Comparison of ENCODE assay signal across 20 cellular contexts in the genomic region with DNA sequence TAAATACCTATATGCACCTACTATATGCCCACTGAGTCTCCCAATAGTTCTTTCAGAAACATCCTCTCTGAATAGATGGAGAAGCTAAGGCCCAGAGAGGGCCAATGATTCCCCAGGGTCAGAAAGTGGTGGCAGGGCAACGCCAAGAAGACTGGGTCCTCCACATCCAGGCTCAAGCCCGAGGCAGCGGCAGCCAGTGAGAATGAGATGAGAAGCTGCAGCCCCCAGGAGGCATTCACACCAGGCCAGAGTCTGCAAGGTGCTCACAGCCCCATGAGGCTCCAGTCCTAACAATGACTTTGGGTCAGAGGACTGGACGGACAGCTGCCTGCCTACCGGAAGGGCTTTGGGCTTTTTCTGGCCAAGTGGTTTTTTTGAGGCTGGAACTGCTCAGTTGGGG. TPM values are rescaled to one million over a fixed set of nuclear protein-coding genes. Genes with fewer than 3 reads are reported as not detected.
"Had no signal": no experiment of that assay in that cellular context is flagged by ENCODE, and none has a peak within 500 bp of the region (broad histone marks: within the 10 kb centered on the region; RNA-seq: fewer than 3 reads in every experiment).

No MANE protein-coding gene starts in this region.

- ATAC-seq: body of pancreas, foreskin keratinocyte had no signal

- H3K9me3 Mint-ChIP-seq: activated B cell treated with CpG ODN at 0.5 μM for 24 hours; activated naive CD8-positive, alpha-beta T cell treated with anti-CD3 and anti-CD28 coated beads for 36 hours; stimulated activated naive CD8-positive, alpha-beta T cell treated with anti-CD3 and anti-CD28 coated beads, Interleukin-15, Interleukin-2, amounts not matched to agents 100 ng/mL and 50 ng/mL, for 24 hours had no signal

- H3K27me3 Mint-ChIP-seq: activated B cell treated with CpG ODN at 0.5 μM for 24 hours; activated naive CD8-positive, alpha-beta T cell treated with anti-CD3 and anti-CD28 coated beads for 36 hours; stimulated activated naive CD8-positive, alpha-beta T cell treated with anti-CD3 and anti-CD28 coated beads, Interleukin-15, Interleukin-2, amounts not matched to agents 100 ng/mL and 50 ng/mL, for 24 hours had no signal

- H3K27ac ChIP-seq: body of pancreas, foreskin keratinocyte, skin epidermis, suprapubic skin had no signal

- H3K27me3 ChIP-seq: body of pancreas, foreskin keratinocyte, suprapubic skin had no signal

- H3K4me3 Mint-ChIP-seq: activated naive CD8-positive, alpha-beta T cell treated with anti-CD3 and anti-CD28 coated beads for 36 hours; stimulated activated naive CD8-positive, alpha-beta T cell treated with anti-CD3 and anti-CD28 coated beads, Interleukin-15, Interleukin-2, amounts not matched to agents 100 ng/mL and 50 ng/mL, for 24 hours had no signal

- DNase-seq: activated B cell treated with CpG ODN at 0.5 μM for 24 hours; activated CD4-positive, alpha-beta T cell treated with anti-CD3 and anti-CD28 coated beads for 48 hours; activated gamma-delta T cell; activated naive CD8-positive, alpha-beta T cell treated with anti-CD3 and anti-CD28 coated beads for 36 hours; amygdala; body of pancreas; effector CD8-positive, alpha-beta T cell; foreskin keratinocyte; glutamatergic neuron; midbrain; nucleus accumbens; stimulated activated CD4-positive, alpha-beta T cell treated with anti-CD3 and anti-CD28 coated beads, Interleukin-4, amount 100 ng/mL, for 4 hours; stimulated activated CD8-positive, alpha-beta memory T cell treated with anti-CD3 and anti-CD28 coated beads, Interleukin-4, amount 100 ng/mL, for 48 hours; T-helper 2 cell; trophoblast cell had no signal

- H3K9me3 ChIP-seq: body of pancreas, suprapubic skin had no signal

- H3K27ac Mint-ChIP-seq: activated B cell treated with CpG ODN at 0.5 μM for 24 hours; activated naive CD8-positive, alpha-beta T cell treated with anti-CD3 and anti-CD28 coated beads for 36 hours had no signal

- H3K4me1 ChIP-seq: foreskin keratinocyte had no signal

- H3K4me3 ChIP-seq: body of pancreas, lung, skin epidermis, suprapubic skin had no signal

RNA-seq across cellular contexts. Expression of a gene that starts 12.7 kb away (rescaled TPM):
- total RNA-seq: activated CD8-positive, alpha-beta memory T cell treated with anti-CD3 and anti-CD28 coated beads for 36 hours had no signal

RNA-seq across cellular contexts. Expression of a gene that starts 55.4 kb away (rescaled TPM):
- total RNA-seq: activated B cell treated with CpG ODN at 0.5 μM for 24 hours; activated CD8-positive, alpha-beta memory T cell treated with anti-CD3 and anti-CD28 coated beads for 36 hours; activated naive CD8-positive, alpha-beta T cell treated with anti-CD3 and anti-CD28 coated beads for 36 hours; foreskin keratinocyte had no signal
